Comparison of ENCODE assay signal across 8 cellular contexts in the genomic region with DNA sequence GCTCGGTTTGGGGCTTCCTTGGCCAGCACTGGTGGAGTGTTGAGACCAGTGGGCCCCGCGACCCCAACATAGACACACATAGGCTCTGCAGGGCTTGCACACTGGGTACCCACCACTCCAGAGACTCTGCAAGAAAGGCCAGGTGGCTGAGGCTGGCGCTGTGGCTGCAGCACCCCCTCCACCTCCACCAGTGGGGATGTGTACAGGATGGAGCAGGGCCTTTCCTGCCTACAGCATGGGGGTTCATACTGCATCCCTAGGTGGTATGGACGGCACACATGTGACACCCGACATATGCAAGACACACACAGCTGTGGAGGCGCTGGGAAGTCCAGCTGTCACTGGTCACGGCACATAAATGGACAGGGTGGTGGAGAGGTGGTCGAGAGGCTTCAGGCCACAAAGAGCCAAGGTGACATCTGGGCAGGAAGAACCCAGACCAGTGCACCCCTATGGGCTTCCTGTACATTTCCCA. TPM values are rescaled to one million over a fixed set of nuclear protein-coding genes. Genes with fewer than 3 reads are reported as not detected.
A peak's percentile ranks its signal among the peaks of the same experiment; 100 is the strongest.
DNase-seq lines count a peak whose midpoint lies in the region; ATAC-seq and TF ChIP-seq lines count a peak whose summit lies in the region.

No MANE protein-coding gene starts in this region.

- no peak for DNase-seq in AG04449 (ENCODE audit: low read depth, low spot score)
- no peak for DNase-seq in MM.1S
- no peak for DNase-seq in coronary artery (ENCODE audit: low spot score)
- peak in 3 of 10 donors; percentile 1 to 62 (median 18) for DNase-seq in naive thymus-derived CD8-positive, alpha-beta T cell
- no peak for DNase-seq in NCI-H1048 (lab: John Stamatoyannopoulos, UW)
- no peak for DNase-seq in GDM1 (lab: John Stamatoyannopoulos, UW)

- peaks cover 0 to 6% (median 0%) of the 10 kb centered on the region in 3 donors for H3K36me3 Mint-ChIP-seq in naive thymus-derived CD8-positive, alpha-beta T cell

- peak overlapping the region in 9 of 10 donors; percentile 47 to 85 (median 81) for H3K27ac Mint-ChIP-seq in naive thymus-derived CD8-positive, alpha-beta T cell

- ATAC-seq in naive thymus-derived CD8-positive, alpha-beta T cell, result no peak
- no peak for ATAC-seq in HG03342 (IDR thresholded peaks at IDR 0.05; ENCODE audit: unreplicated experiment)
- ATAC-seq in esophagus mucosa, result no peak

- H4K20me1 ChIP-seq in MM.1S (ENCODE audit: insufficient read depth, low read length), result no peaks in the 10 kb centered on the region

- no peak for TF ChIP-seq CTCF in AG04449 (IDR thresholded peaks at IDR 0.05; ENCODE audit: insufficient read depth, low read length, missing control alignments)
- no peak for TF ChIP-seq CTCF in MM.1S (IDR thresholded peaks at IDR 0.05; ENCODE audit: low read length)
- TF ChIP-seq CTCF in coronary artery (IDR thresholded peaks at IDR 0.05), result no peak

- H2AFZ ChIP-seq in MM.1S (ENCODE audit: low read length), result no peak overlapping the region

- no peaks in the 10 kb centered on the region for H3K9me3 ChIP-seq in MM.1S (replicated peaks; ENCODE audit: insufficient read depth, low read length)

- no peaks in the 10 kb centered on the region for H3K9me2 ChIP-seq in MM.1S (replicated peaks; ENCODE audit: insufficient read depth, low read length)

- H3K4me1 ChIP-seq in MM.1S (ENCODE audit: low read length), result peaks cover 32% of the 10 kb centered on the region

- H3K4me3 ChIP-seq in AG04449 (ENCODE audit: low read depth, low read length) (peak overlapping the region; percentile 74), MM.1S (ENCODE audit: low read length) (peak overlapping the region; percentile 83), coronary artery (peak overlapping the region; percentile 79)

- CTCF ChIA-PET in AG04449 (lab: Yijun Ruan, JAX), result interaction anchor here (1.7 to 2.1 kb wide), 2 partner anchors 9 to 18 kb away, joined by 5 to 15 read pairs; partner anchors contain the start of genes CAPN10 and DUSP28

- POLR2A ChIA-PET in AG04449 (lab: Yijun Ruan, JAX), result interaction anchor here (1.7 kb wide), 1 partner anchor 17 kb away, joined by 10 read pairs; the partner anchor contains the start of gene CAPN10
- POLR2A ChIA-PET in naive thymus-derived CD8-positive, alpha-beta T cell (lab: Charles Lee), result interaction anchor here (0.5 to 19.2 kb wide), 5 partner anchors 11 to 456 kb away, joined by 3 to 461 read pairs (median 5); partner anchors contain the start of genes ANKMY1, CAPN10 and DUSP28

- H3K36me3 ChIP-seq in MM.1S (replicated peaks; ENCODE audit: insufficient read depth, low read length), result no peaks in the 10 kb centered on the region

- peak overlapping the region; percentile 77 to 92 (median 84) for H3K4me3 Mint-ChIP-seq in naive thymus-derived CD8-positive, alpha-beta T cell

- H3K4me1 Mint-ChIP-seq in naive thymus-derived CD8-positive, alpha-beta T cell, result peaks cover 40 to 64% (median 52%) of the 10 kb centered on the region in 4 donors

- H3K4me2 ChIP-seq in MM.1S (ENCODE audit: low read depth, low read length), result peak overlapping the region; percentile 76

- H3K27ac ChIP-seq in MM.1S (ENCODE audit: low read length), result peak overlapping the region; percentile 37; the same call in 1 of the 2 replicates
- peak overlapping the region in 1 of 2 donors; percentile 99 for H3K27ac ChIP-seq in coronary artery

- H3K27me3 ChIP-seq in MM.1S (replicated peaks; ENCODE audit: insufficient read depth, low read length), result no peaks in the 10 kb centered on the region

- no peaks in the 10 kb centered on the region for H3K27me3 Mint-ChIP-seq in naive thymus-derived CD8-positive, alpha-beta T cell

- H3K9me3 Mint-ChIP-seq in naive thymus-derived CD8-positive, alpha-beta T cell, result no peaks in the 10 kb centered on the region

- H3K9ac ChIP-seq in MM.1S (ENCODE audit: low read length), result peak overlapping the region; percentile 79; the same call in 1 of the 2 replicates

- peaks cover 66% of the 10 kb centered on the region for H3K79me2 ChIP-seq in MM.1S (ENCODE audit: low read length)

- H3F3A ChIP-seq in MM.1S (ENCODE audit: insufficient read depth, low read length), result peaks cover 23% of the 10 kb centered on the region

RNA-seq across cellular contexts. Expression of gene RNPEPL1, which starts 1.3 kb away (rescaled TPM):
- 100 to 1,000 TPM; 121 to 123 TPM for total RNA-seq in naive thymus-derived CD8-positive, alpha-beta T cell
- 10 to 100 TPM; 17.8 to 67.0 (median 39.8) TPM for polyA plus RNA-seq in naive thymus-derived CD8-positive, alpha-beta T cell
- total RNA-seq in esophagus mucosa, result 44.6 TPM

RNA-seq across cellular contexts. Expression of gene DUSP28, which starts 9.4 kb away (rescaled TPM):
- 10 to 100 TPM; 23.2 to 24.0 TPM for total RNA-seq in naive thymus-derived CD8-positive, alpha-beta T cell
- 10 to 100 TPM; 18.8 to 23.9 (median 22.9) TPM for polyA plus RNA-seq in naive thymus-derived CD8-positive, alpha-beta T cell
- total RNA-seq in esophagus mucosa, result 3.7 TPM

RNA-seq across cellular contexts. Expression of gene ANKMY1, which starts 11.8 kb away (rescaled TPM):
- total RNA-seq in naive thymus-derived CD8-positive, alpha-beta T cell, result 10 to 100 TPM; 69.1 to 69.7 TPM
- polyA plus RNA-seq in naive thymus-derived CD8-positive, alpha-beta T cell, result 10 to 100 TPM in 2 of 3 donors, 1 to 10 TPM in 1; 9.1 to 16.8 (median 10.3) TPM
- 8.9 TPM for total RNA-seq in esophagus mucosa

RNA-seq across cellular contexts. Expression of gene CAPN10, which starts 17.0 kb away (rescaled TPM):
- total RNA-seq in naive thymus-derived CD8-positive, alpha-beta T cell, result 10 to 100 TPM; 91.1 to 93.2 TPM
- 10 to 100 TPM in 1 of 3 donors, 1 to 10 TPM in 2; 6.7 to 21.4 (median 9.8) TPM for polyA plus RNA-seq in naive thymus-derived CD8-positive, alpha-beta T cell
- 10.5 TPM for total RNA-seq in esophagus mucosa

RNA-seq across cellular contexts. Expression of gene GPR35, which starts 55.7 kb away (rescaled TPM):
- total RNA-seq in naive thymus-derived CD8-positive, alpha-beta T cell, result 1 to 10 TPM; 8.9 to 9.8 TPM
- polyA plus RNA-seq in naive thymus-derived CD8-positive, alpha-beta T cell, result 1 to 10 TPM; 1.3 to 1.7 (median 1.6) TPM
- total RNA-seq in esophagus mucosa, result 0.24 TPM
